Comparison of ENCODE assay signal across 34 cellular contexts in genomic region chr7:159165352-159165751, GRCh38. TPM values are rescaled to one million over a fixed set of nuclear protein-coding genes. Genes with fewer than 3 reads are reported as not detected.
"Had no signal": no experiment of that assay in that cellular context is flagged by ENCODE, and none has a peak within 500 bp of the region (broad histone marks: within the 10 kb centered on the region; RNA-seq: fewer than 3 reads in every experiment).

No MANE protein-coding gene starts in this region.

- H3K27ac ChIP-seq: colonic mucosa, coronary artery, dorsolateral prefrontal cortex, epithelial cell of prostate, esophagus muscularis mucosa, esophagus squamous epithelium, foreskin keratinocyte, gastrocnemius medialis, gastroesophageal sphincter, heart left ventricle, heart right ventricle, hepatocyte had no signal

- FAIRE-seq: colon, endometrium, endothelial cell of umbilical vein, frontal cortex had no signal

- H3K27me3 ChIP-seq: colonic mucosa, dorsolateral prefrontal cortex, esophagus muscularis mucosa, esophagus squamous epithelium, foreskin keratinocyte, gastrocnemius medialis, gastroesophageal sphincter, heart left ventricle, heart right ventricle, hepatocyte had no signal

- H3K9me3 ChIP-seq: colonic mucosa, esophagus muscularis mucosa, gastrocnemius medialis, gastroesophageal sphincter had no signal

- ATAC-seq: effector memory CD8-positive, alpha-beta T cell; esophagus mucosa; foreskin keratinocyte; gastrocnemius medialis; gastroesophageal sphincter; heart left ventricle; heart right ventricle had no signal

- H2AFZ ChIP-seq: hepatocyte had no signal

- H3K4me1 ChIP-seq: colonic mucosa, esophagus muscularis mucosa, esophagus squamous epithelium, foreskin keratinocyte, gastrocnemius medialis, gastroesophageal sphincter, heart left ventricle, heart right ventricle had no signal

- H3K36me3 ChIP-seq: colonic mucosa, esophagus muscularis mucosa, esophagus squamous epithelium, gastrocnemius medialis, gastroesophageal sphincter, heart left ventricle, heart right ventricle had no signal

- H3K4me2 ChIP-seq: hepatocyte had no signal

- H3K4me3 ChIP-seq: colonic mucosa, coronary artery, dorsolateral prefrontal cortex, esophagus muscularis mucosa, esophagus squamous epithelium, gastrocnemius medialis, gastroesophageal sphincter, heart left ventricle, heart right ventricle, hepatocyte had no signal

- DNase-seq: colonic mucosa; cortex of kidney; dermis blood vessel endothelial cell; dorsolateral prefrontal cortex; effector CD4-positive, alpha-beta T cell; effector CD8-positive, alpha-beta T cell; effector memory CD4-positive, alpha-beta T cell; effector memory CD8-positive, alpha-beta T cell; endodermal cell; erythroblast; esophagus squamous epithelium; foreskin fibroblast; foreskin keratinocyte; foreskin melanocyte; gastrocnemius medialis; glutamatergic neuron; head of caudate nucleus; heart left ventricle; heart right ventricle had no signal

- H3K79me2 ChIP-seq: hepatocyte had no signal

RNA-seq across cellular contexts. Expression of gene VIPR2, which starts 20.7 kb away (rescaled TPM):
- total RNA-seq: dermis blood vessel endothelial cell, dermis microvascular lymphatic vessel endothelial cell, endothelial cell of umbilical vein, epithelial cell of proximal tubule, fibroblast of lung, fibroblast of villous mesenchyme, foreskin keratinocyte, glomerular endothelial cell had no signal
- polyA plus RNA-seq: endothelial cell of umbilical vein, fibroblast of lung, foreskin keratinocyte had no signal
